Comparison of ENCODE assay signal across 8 cellular contexts in the genomic region with DNA sequence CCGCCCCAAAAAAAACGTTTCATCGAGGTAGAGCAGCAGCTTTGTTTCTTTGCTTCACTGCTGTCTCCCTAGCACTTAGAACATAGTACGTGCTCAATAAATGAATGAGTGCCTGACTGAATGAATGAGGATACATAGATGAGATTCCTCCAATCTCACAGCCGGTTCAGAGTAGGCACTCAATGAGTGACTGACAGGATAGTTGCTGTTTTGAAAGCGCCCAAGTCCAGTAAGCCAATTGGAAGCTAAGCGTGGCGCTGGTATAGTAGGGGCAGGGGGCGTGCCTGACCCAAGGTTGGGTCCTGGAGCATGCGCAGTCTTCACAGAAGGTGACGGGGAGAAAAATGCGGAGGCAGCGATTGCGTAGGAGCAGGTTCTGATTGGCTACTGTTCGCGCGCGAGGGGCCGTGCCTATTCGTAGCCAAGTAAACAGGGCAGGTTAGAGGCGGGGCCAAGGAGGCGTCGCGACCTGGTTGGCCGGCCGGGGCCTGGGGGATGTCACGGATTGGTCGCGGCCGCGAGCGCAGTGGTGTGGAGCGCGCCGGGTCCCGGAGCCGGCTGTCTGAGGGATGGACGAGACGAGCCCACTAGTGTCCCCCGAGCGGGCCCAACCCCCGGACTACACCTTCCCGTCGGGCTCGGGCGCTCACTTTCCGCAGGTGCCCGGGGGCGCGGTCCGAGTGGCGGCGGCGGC. TPM values are rescaled to one million over a fixed set of nuclear protein-coding genes. Genes with fewer than 3 reads are reported as not detected.
DNase-seq lines count a peak whose midpoint lies in the region; ATAC-seq and TF ChIP-seq lines count a peak whose summit lies in the region.

Gene PI4K2A (plus strand): TSS at position 498 of the 694 bp plus-strand sequence. CDS start 72 bp downstream, at position 570.

- peak within 1 kb of the TSS; percentile 94 to 100 (median 98) for H3K4me3 Mint-ChIP-seq in IgD-negative memory B cell

- no peaks in the 10 kb centered on the region for H3K27me3 Mint-ChIP-seq in IgD-negative memory B cell

- H3K4me3 ChIP-seq in epithelial cell of esophagus (ENCODE audit: low read length) (peak within 1 kb of the TSS; percentile 88), mononuclear cell (ENCODE audit: low read length) (peak within 1 kb of the TSS; percentile 82)

- peak; percentile 97 for ATAC-seq in GM21576 (IDR thresholded peaks at IDR 0.05; ENCODE audit: unreplicated experiment)

- peaks cover 7% of the 10 kb centered on the region for H3K36me3 Mint-ChIP-seq in IgD-negative memory B cell

- DNase-seq in DMS153 (lab: John Stamatoyannopoulos, UW) (peak; percentile 98), OCI-M1 (lab: John Stamatoyannopoulos, UW) (peak; percentile 100), activated T-cell treated with anti-CD3 and anti-CD28 coated beads for 1 hour (ENCODE audit: low read depth) (peak; percentile 97), epithelial cell of esophagus (ENCODE audit: low read depth) (peak; percentile 100)
- DNase-seq in stimulated activated CD8-positive, alpha-beta memory T cell treated with anti-CD3 and anti-CD28 coated beads, Interleukin-2, amount 100 ng/mL, for 48 hours (ENCODE audit: low read depth in 2 of 2) = peak; percentile 98 to 99

- H3K4me1 ChIP-seq in mononuclear cell (ENCODE audit: insufficient read depth, low read length) = peaks cover 22% of the 10 kb centered on the region

- no peak for TF ChIP-seq CTCF in epithelial cell of esophagus (IDR thresholded peaks at IDR 0.05; ENCODE audit: insufficient read depth, low read depth, low read length, missing control alignments)

- H3K27ac Mint-ChIP-seq in IgD-negative memory B cell = peak within 1 kb of the TSS; percentile 92 to 98 (median 96)

- no peaks in the 10 kb centered on the region for H3K27me3 ChIP-seq in mononuclear cell (ENCODE audit: insufficient read depth, low read length)

- no peaks in the 10 kb centered on the region for H3K9me3 Mint-ChIP-seq in IgD-negative memory B cell

- H3K4me1 Mint-ChIP-seq in IgD-negative memory B cell = peaks cover 6 to 21% (median 18%) of the 10 kb centered on the region in 3 donors

- no peaks in the 10 kb centered on the region for H3K9me3 ChIP-seq in mononuclear cell (ENCODE audit: low read depth, low read length)

RNA-seq across cellular contexts. Expression of gene PI4K2A, which starts in this region (rescaled TPM):
- 10.0 TPM for polyA plus RNA-seq in IgD-negative memory B cell
- total RNA-seq in mononuclear cell = 29.0 TPM

Comparison
In these comparisons a context has a peak if more than half of its experiments do, and no peak if none do; other contexts are left out.
1. Peak in every context shown above with its lines: DNase-seq, ATAC-seq and H3K4me3 ChIP-seq.